ENCODE assay signal across 24 cellular contexts in genomic region chr6:136701011-136701410, GRCh38.
DNase-seq lines count a peak whose midpoint lies in the region; ATAC-seq lines count a peak whose summit lies in the region.
"Had no signal": no experiment of that assay in that cellular context is flagged by ENCODE, and none has a peak within 500 bp of the region (broad histone marks: within the 10 kb centered on the region; RNA-seq: fewer than 3 reads in every experiment).

No MANE protein-coding gene starts in this region.

- intact Hi-C loops in Right ventricle myocardium superior (cut with DNase I) = no loop called here
- intact Hi-C loops in right cardiac atrium (cut with DNase I) = no loop called here

- in situ Hi-C loops in ACHN (cut with HindIII; ENCODE audit: low pct_ligation_motif_present, low pct_unique_long_range_greater_than_20kb, low sequenced_read_pairs) = no loop called here

- no peak overlapping the region for H3K27ac ChIP-seq in right cardiac atrium (ENCODE audit: low read length)
- H3K27ac ChIP-seq: C4-2B, cardiac muscle cell had no signal

- peak; percentile 22 for ATAC-seq in Right ventricle myocardium superior (ENCODE audit: poor library complexity)
- no peak for ATAC-seq in right cardiac atrium
- ATAC-seq in GM18868 (IDR thresholded peaks at IDR 0.05; ENCODE audit: unreplicated experiment) = no peak
- ATAC-seq: activated CD8-positive, alpha-beta T cell treated with anti-CD3 and anti-CD28 coated beads, Interleukin-2, amount 10 ng/mL, durations not matched to agents 7 days and 5 days; left cardiac atrium; natural killer cell treated with Interleukin-12 subunit alpha and Interleukin-12 subunit beta and Interleukin-15 and Interleukin-18, amount 100 ng/mL, for 72 hours; sciatic nerve had no signal

- DNase-seq in Right ventricle myocardium superior (no peak), right cardiac atrium (no peak), NCI-H345 treated with DMSO at 0.1 percent for 48 hours (lab: John Stamatoyannopoulos, UW; ENCODE audit: unreplicated experiment) (peak; percentile 11), cerebellum (ENCODE audit: low spot score) (peak; percentile 63), ACHN (no peak), NCI-H1105 treated with DMSO at 0.1 percent for 48 hours (lab: John Stamatoyannopoulos, UW) (no peak)
- DNase-seq: activated B cell treated with CpG ODN at 0.5 μM for 24 hours; activated CD8-positive, alpha-beta T cell treated with anti-CD3 and anti-CD28 coated beads, Interleukin-2, amount 10 ng/mL, durations not matched to agents 7 days and 5 days; activated naive CD4-positive, alpha-beta T cell treated with anti-CD3 and anti-CD28 coated beads, Interleukin-2, amount 10 ng/mL, durations not matched to agents 7 days and 5 days; dermis blood vessel endothelial cell; DMS 273 treated with DMSO at 0.1 percent for 48 hours; HCEC 1CT; IMR-90; left cardiac atrium; midbrain; NCI-H1436 treated with DMSO at 0.1 percent for 48 hours; stimulated activated CD4-positive, alpha-beta T cell treated with anti-CD3 and anti-CD28 coated beads, Interleukin-15, amount 100 ng/mL, for 24 hours; stimulated activated CD8-positive, alpha-beta memory T cell treated with anti-CD3 and anti-CD28 coated beads, Interleukin-4, amount 100 ng/mL, for 48 hours; T1000 had no signal

- no peaks in the 10 kb centered on the region for H3K4me1 ChIP-seq in right cardiac atrium (ENCODE audit: control insufficient read depth, insufficient read depth, low read length)

- no peaks in the 10 kb centered on the region for H3K9me3 ChIP-seq in right cardiac atrium (ENCODE audit: control insufficient read depth, low read length)

- H3K4me3 ChIP-seq in right cardiac atrium (ENCODE audit: low read length) = no peak overlapping the region
- H3K4me3 ChIP-seq: cardiac muscle cell had no signal

- 84% methylated on average over 3 of the region's 3 CpGs for WGBS in right cardiac atrium

- H3K27me3 ChIP-seq in right cardiac atrium (ENCODE audit: control insufficient read depth, insufficient read depth) = no peaks in the 10 kb centered on the region
- H3K27me3 ChIP-seq: cardiac muscle cell had no signal

Comparison
In these comparisons a context has a peak if more than half of its experiments do, and no peak if none do; other contexts are left out.
1. DNase-seq: peak in NCI-H345 treated with DMSO at 0.1 percent for 48 hours (single experiment) and cerebellum (single experiment); none in Right ventricle myocardium superior (single experiment), right cardiac atrium (0 of 3), ACHN (single experiment) and NCI-H1105 treated with DMSO at 0.1 percent for 48 hours (single experiment).